2 cellular contexts compared by ENCODE assay signal in the genomic region with DNA sequence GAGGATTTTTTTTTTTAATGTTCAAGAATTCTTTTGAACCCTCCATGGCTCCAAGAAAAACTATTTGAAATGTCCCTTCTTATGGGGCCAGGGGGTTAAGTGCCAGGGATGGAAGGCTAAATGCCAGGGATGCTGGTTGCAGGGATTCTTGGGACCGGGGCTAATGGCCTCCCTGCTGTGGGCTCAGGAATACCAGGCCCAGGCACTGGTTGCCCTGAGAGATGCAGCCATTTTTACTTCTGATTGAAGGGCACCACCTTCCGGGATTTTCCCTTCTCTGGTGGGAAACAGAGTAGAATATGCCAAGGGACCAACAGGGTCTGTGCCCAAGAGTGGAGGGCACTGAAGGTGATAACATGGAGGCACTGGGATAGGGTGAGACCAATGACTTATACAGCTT.
TF ChIP-seq lines count a peak whose summit lies in the region.

No MANE protein-coding gene starts in this region.

TF ChIP-seq in GM23338, 12 proteins besides CTCF, POLR2A, EP300 and RAD21 (continues in another document):
- TF ChIP-seq, protein P1, sequence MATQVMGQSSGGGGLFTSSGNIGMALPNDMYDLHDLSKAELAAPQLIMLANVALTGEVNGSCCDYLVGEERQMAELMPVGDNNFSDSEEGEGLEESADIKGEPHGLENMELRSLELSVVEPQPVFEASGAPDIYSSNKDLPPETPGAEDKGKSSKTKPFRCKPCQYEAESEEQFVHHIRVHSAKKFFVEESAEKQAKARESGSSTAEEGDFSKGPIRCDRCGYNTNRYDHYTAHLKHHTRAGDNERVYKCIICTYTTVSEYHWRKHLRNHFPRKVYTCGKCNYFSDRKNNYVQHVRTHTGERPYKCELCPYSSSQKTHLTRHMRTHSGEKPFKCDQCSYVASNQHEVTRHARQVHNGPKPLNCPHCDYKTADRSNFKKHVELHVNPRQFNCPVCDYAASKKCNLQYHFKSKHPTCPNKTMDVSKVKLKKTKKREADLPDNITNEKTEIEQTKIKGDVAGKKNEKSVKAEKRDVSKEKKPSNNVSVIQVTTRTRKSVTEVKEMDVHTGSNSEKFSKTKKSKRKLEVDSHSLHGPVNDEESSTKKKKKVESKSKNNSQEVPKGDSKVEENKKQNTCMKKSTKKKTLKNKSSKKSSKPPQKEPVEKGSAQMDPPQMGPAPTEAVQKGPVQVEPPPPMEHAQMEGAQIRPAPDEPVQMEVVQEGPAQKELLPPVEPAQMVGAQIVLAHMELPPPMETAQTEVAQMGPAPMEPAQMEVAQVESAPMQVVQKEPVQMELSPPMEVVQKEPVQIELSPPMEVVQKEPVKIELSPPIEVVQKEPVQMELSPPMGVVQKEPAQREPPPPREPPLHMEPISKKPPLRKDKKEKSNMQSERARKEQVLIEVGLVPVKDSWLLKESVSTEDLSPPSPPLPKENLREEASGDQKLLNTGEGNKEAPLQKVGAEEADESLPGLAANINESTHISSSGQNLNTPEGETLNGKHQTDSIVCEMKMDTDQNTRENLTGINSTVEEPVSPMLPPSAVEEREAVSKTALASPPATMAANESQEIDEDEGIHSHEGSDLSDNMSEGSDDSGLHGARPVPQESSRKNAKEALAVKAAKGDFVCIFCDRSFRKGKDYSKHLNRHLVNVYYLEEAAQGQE (IDR thresholded peaks at IDR 0.05; ENCODE audit: unreplicated experiment), result no peak
- TF ChIP-seq NANOG (IDR thresholded peaks at IDR 0.05; ENCODE audit: borderline replicate concordance) (no peak), POLR2AphosphoS5 (IDR thresholded peaks at IDR 0.05; ENCODE audit: low read depth) (no peak), ZNF331 (CRISPR knock-in tag; IDR thresholded peaks at IDR 0.05; ENCODE audit: low read depth) (no peak), STAT1 (IDR thresholded peaks at IDR 0.05; ENCODE audit: unreplicated experiment) (no peak), EZH2 (IDR thresholded peaks at IDR 0.05; ENCODE audit: low read depth, unreplicated experiment) (no peak), JUNB (IDR thresholded peaks at IDR 0.05; ENCODE audit: unreplicated experiment) (no peak), ZNF114 (CRISPR knock-in tag; IDR thresholded peaks at IDR 0.05) (no peak)
- TF ChIP-seq, protein P2, sequence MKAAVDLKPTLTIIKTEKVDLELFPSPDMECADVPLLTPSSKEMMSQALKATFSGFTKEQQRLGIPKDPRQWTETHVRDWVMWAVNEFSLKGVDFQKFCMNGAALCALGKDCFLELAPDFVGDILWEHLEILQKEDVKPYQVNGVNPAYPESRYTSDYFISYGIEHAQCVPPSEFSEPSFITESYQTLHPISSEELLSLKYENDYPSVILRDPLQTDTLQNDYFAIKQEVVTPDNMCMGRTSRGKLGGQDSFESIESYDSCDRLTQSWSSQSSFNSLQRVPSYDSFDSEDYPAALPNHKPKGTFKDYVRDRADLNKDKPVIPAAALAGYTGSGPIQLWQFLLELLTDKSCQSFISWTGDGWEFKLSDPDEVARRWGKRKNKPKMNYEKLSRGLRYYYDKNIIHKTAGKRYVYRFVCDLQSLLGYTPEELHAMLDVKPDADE (IDR thresholded peaks at IDR 0.05), result no peak
- TF ChIP-seq, protein P3, sequence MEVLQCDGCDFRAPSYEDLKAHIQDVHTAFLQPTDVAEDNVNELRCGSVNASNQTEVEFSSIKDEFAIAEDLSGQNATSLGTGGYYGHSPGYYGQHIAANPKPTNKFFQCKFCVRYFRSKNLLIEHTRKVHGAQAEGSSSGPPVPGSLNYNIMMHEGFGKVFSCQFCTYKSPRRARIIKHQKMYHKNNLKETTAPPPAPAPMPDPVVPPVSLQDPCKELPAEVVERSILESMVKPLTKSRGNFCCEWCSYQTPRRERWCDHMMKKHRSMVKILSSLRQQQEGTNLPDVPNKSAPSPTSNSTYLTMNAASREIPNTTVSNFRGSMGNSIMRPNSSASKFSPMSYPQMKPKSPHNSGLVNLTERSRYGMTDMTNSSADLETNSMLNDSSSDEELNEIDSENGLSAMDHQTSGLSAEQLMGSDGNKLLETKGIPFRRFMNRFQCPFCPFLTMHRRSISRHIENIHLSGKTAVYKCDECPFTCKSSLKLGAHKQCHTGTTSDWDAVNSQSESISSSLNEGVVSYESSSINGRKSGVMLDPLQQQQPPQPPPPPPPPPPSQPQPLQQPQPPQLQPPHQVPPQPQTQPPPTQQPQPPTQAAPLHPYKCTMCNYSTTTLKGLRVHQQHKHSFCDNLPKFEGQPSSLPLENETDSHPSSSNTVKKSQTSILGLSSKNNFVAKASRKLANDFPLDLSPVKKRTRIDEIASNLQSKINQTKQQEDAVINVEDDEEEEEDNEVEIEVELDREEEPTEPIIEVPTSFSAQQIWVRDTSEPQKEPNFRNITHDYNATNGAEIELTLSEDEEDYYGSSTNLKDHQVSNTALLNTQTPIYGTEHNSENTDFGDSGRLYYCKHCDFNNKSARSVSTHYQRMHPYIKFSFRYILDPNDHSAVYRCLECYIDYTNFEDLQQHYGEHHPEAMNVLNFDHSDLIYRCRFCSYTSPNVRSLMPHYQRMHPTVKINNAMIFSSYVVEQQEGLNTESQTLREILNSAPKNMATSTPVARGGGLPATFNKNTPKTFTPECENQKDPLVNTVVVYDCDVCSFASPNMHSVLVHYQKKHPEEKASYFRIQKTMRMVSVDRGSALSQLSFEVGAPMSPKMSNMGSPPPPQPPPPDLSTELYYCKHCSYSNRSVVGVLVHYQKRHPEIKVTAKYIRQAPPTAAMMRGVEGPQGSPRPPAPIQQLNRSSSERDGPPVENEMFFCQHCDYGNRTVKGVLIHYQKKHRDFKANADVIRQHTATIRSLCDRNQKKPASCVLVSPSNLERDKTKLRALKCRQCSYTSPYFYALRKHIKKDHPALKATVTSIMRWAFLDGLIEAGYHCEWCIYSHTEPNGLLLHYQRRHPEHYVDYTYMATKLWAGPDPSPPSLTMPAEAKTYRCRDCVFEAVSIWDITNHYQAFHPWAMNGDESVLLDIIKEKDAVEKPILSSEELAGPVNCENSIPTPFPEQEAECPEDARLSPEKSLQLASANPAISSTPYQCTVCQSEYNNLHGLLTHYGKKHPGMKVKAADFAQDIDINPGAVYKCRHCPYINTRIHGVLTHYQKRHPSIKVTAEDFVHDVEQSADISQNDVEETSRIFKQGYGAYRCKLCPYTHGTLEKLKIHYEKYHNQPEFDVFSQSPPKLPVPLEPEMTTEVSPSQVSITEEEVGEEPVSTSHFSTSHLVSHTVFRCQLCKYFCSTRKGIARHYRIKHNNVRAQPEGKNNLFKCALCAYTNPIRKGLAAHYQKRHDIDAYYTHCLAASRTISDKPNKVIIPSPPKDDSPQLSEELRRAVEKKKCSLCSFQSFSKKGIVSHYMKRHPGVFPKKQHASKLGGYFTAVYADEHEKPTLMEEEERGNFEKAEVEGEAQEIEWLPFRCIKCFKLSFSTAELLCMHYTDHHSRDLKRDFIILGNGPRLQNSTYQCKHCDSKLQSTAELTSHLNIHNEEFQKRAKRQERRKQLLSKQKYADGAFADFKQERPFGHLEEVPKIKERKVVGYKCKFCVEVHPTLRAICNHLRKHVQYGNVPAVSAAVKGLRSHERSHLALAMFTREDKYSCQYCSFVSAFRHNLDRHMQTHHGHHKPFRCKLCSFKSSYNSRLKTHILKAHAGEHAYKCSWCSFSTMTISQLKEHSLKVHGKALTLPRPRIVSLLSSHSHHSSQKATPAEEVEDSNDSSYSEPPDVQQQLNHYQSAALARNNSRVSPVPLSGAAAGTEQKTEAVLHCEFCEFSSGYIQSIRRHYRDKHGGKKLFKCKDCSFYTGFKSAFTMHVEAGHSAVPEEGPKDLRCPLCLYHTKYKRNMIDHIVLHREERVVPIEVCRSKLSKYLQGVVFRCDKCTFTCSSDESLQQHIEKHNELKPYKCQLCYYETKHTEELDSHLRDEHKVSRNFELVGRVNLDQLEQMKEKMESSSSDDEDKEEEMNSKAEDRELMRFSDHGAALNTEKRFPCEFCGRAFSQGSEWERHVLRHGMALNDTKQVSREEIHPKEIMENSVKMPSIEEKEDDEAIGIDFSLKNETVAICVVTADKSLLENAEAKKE (CRISPR knock-in tag; IDR thresholded peaks at IDR 0.05), result no peak

TF ChIP-seq in H1, 55 proteins besides CTCF, POLR2A, EP300 and RAD21:
- TF ChIP-seq TEAD4 (IDR thresholded peaks at IDR 0.05; ENCODE audit: low read depth, low read length) (0 out of 2 replicates have a peak, but pooled peaks have one; percentile 6), TAF7 (optimal IDR thresholded peaks at IDR 0.05; ENCODE audit: borderline replicate concordance, low read depth, low read length) (no peak), YY1 (IDR thresholded peaks at IDR 0.05; ENCODE audit: low read depth, low read length) (peak; percentile 62; the same call in 1 of the 2 replicates)
